In genomic region chr5:98349251-98349989, GRCh38 we compare ENCODE assay signal across 10 cellular contexts.
A peak's percentile ranks its signal among the peaks of the same experiment; 100 is the strongest.
DNase-seq lines count a peak whose midpoint lies in the region; ATAC-seq, FAIRE-seq and TF ChIP-seq lines count a peak whose summit lies in the region.
"Had no signal": no experiment of that assay in that cellular context is flagged by ENCODE, and none has a peak within 500 bp of the region (broad histone marks: within the 10 kb centered on the region; RNA-seq: fewer than 3 reads in every experiment).

No MANE protein-coding gene starts in this region.

- H3K27me3 ChIP-seq in GM23338 (ENCODE audit: insufficient read depth), result no peaks in the 10 kb centered on the region
- H3K27me3 ChIP-seq: neutrophil had no signal

- TF ChIP-seq CTCF in GM23338 (conservative IDR thresholded peaks at IDR 0.05; ENCODE audit: low read depth in 2 of 2) (peak; percentile 83 to 93), fibroblast of the aortic adventitia (IDR thresholded peaks at IDR 0.05; ENCODE audit: insufficient read depth, low read length) (peak; percentile 66)

- H3F3A ChIP-seq in GM23338 (replicated peaks; ENCODE audit: low read depth), result no peaks in the 10 kb centered on the region

- no peaks in the 10 kb centered on the region for H4K20me1 ChIP-seq in GM23338 (replicated peaks; ENCODE audit: insufficient read depth)

- H3K4me3 ChIP-seq in GM23338 (no peak overlapping the region), fibroblast of the aortic adventitia (ENCODE audit: low read depth, low read length) (no peak overlapping the region)

- H3K36me3 Mint-ChIP-seq in GM23338 (ENCODE audit: low read depth), result peaks cover 40% of the 10 kb centered on the region

- 0 out of 2 replicates have a peak, but pooled peaks cover 3% of the 10 kb centered on the region for H3K9me2 ChIP-seq in GM23338 (ENCODE audit: insufficient read depth)

- H3K4me3 Mint-ChIP-seq in GM23338, result no peak overlapping the region
- H3K4me3 Mint-ChIP-seq: brain had no signal

- no peaks in the 10 kb centered on the region for H3K4me1 Mint-ChIP-seq in GM23338
- H3K4me1 Mint-ChIP-seq: brain had no signal

- DNase-seq in AG08396 (ENCODE audit: low spot score) (peak; percentile 44), GM23338 (ENCODE audit: low spot score) (peak; percentile 74), RCC 7860 (ENCODE audit: low spot score) (peak; percentile 50), fibroblast of the aortic adventitia (ENCODE audit: low read depth) (peak; percentile 60), NCI-H1092 treated with DMSO at 0.1 percent for 48 hours (lab: John Stamatoyannopoulos, UW) (no peak), T-helper 2 cell (no peak), NCI-H146 treated with DMSO at 0.1 percent for 48 hours (lab: John Stamatoyannopoulos, UW; ENCODE audit: unreplicated experiment) (no peak)

- H3K36me3 ChIP-seq in GM23338 (ENCODE audit: insufficient read depth), result peaks cover 14% of the 10 kb centered on the region
- H3K36me3 ChIP-seq: neutrophil had no signal

- H2AFZ ChIP-seq in GM23338, result no peak overlapping the region

- ATAC-seq in GM23338 (peak; percentile 63), HG02870 (IDR thresholded peaks at IDR 0.05; ENCODE audit: unreplicated experiment) (no peak)

- H3K27ac Mint-ChIP-seq in GM23338, result no peak overlapping the region
- H3K27ac Mint-ChIP-seq: brain had no signal

- H3K4me2 ChIP-seq in GM23338, result no peak overlapping the region

- no peaks in the 10 kb centered on the region for H3K79me2 ChIP-seq in GM23338 (replicated peaks; ENCODE audit: insufficient read depth)

- peaks cover 3% of the 10 kb centered on the region for H3K27me3 Mint-ChIP-seq in GM23338 (ENCODE audit: insufficient read depth, low read depth, poor library complexity)

- peaks cover 41% of the 10 kb centered on the region for H3K9me3 Mint-ChIP-seq in GM23338

- H3K4me1 ChIP-seq in GM23338 (ENCODE audit: insufficient read depth), result no peaks in the 10 kb centered on the region

- no peak for FAIRE-seq in RCC 7860 (lab: Jason Lieb, UNC)

- H3K27ac ChIP-seq in GM23338 (ENCODE audit: low read depth), result no peak overlapping the region
- H3K27ac ChIP-seq: neutrophil had no signal

TF ChIP-seq in GM23338, 12 proteins besides CTCF, POLR2A, EP300 and RAD21:
- TF ChIP-seq STAT1 (IDR thresholded peaks at IDR 0.05; ENCODE audit: unreplicated experiment), result no peak
- TF ChIP-seq POLR2AphosphoS5 (IDR thresholded peaks at IDR 0.05; ENCODE audit: low read depth), result no peak
- TF ChIP-seq EZH2phosphoT487 (IDR thresholded peaks at IDR 0.05; ENCODE audit: unreplicated experiment), result no peak
- TF ChIP-seq ZNF331 (CRISPR knock-in tag; IDR thresholded peaks at IDR 0.05; ENCODE audit: low read depth), result no peak
- no peak for TF ChIP-seq CREB1 (CRISPR knock-in tag; IDR thresholded peaks at IDR 0.05; ENCODE audit: low read depth)
- TF ChIP-seq ZNF462 (CRISPR knock-in tag; IDR thresholded peaks at IDR 0.05), result no peak

Comparison
In these comparisons a context has a peak if more than half of its experiments do, and no peak if none do; other contexts are left out.
1. DNase-seq: peak in AG08396 (single experiment), GM23338 (single experiment), RCC 7860 (single experiment) and fibroblast of the aortic adventitia (single experiment); none in NCI-H1092 treated with DMSO at 0.1 percent for 48 hours (single experiment), T-helper 2 cell (0 of 5) and NCI-H146 treated with DMSO at 0.1 percent for 48 hours (single experiment).